Comparison of ENCODE assay signal across 17 cellular contexts in genomic region chr2:157193461-157193860, GRCh38.
DNase-seq lines count a peak whose midpoint lies in the region; TF ChIP-seq lines count a peak whose summit lies in the region.
"Had no signal": no experiment of that assay in that cellular context is flagged by ENCODE, and none has a peak within 500 bp of the region (broad histone marks: within the 10 kb centered on the region; RNA-seq: fewer than 3 reads in every experiment).

No MANE protein-coding gene starts in this region.

- no peaks in the 10 kb centered on the region for H3K27me3 Mint-ChIP-seq in MCF 10A (ENCODE audit: insufficient read depth, unreplicated experiment)

- H3F3A ChIP-seq in MM.1S (ENCODE audit: insufficient read depth, low read length): peaks cover 19% of the 10 kb centered on the region

- no peaks in the 10 kb centered on the region for H3K36me3 ChIP-seq in breast epithelium
- H3K36me3 ChIP-seq in MM.1S (replicated peaks; ENCODE audit: insufficient read depth, low read length): no peaks in the 10 kb centered on the region
- H3K36me3 ChIP-seq: BE2C had no signal

- H3K4me3 Mint-ChIP-seq in MCF 10A (ENCODE audit: unreplicated experiment): no peak overlapping the region
- H3K4me3 Mint-ChIP-seq: activated CD4-positive, alpha-beta T cell treated with anti-CD3 and anti-CD28 coated beads, Interleukin-2, amount 10 ng/mL, durations not matched to agents 24 days and 14 days; activated naive CD8-positive, alpha-beta T cell; GM23338; T-helper 2 cell treated with Interferon-gamma antibody and Interleukin-4, amounts not matched to agents 5 μg/mL and 100 μg/mL, for 36 hours had no signal

- no peak overlapping the region for H3K9ac ChIP-seq in MM.1S (ENCODE audit: low read length)

- no TSS peak for BruUV-seq in MCF 10A (replicated peaks; lab: Mats Ljungman, UMichigan)

- POLR2A ChIA-PET in MCF 10A (lab: Yijun Ruan, JAX): interaction anchor here (0.7 to 1.2 kb wide), 4 partner anchors 15 to 859 kb away, joined by 3 to 4 read pairs (median 3); no protein-coding TSS in a partner anchor

- H3K27ac Mint-ChIP-seq in MCF 10A (ENCODE audit: low read depth, unreplicated experiment): peak overlapping the region; percentile 80
- H3K27ac Mint-ChIP-seq: activated CD4-positive, alpha-beta T cell treated with anti-CD3 and anti-CD28 coated beads, Interleukin-2, amount 10 ng/mL, durations not matched to agents 24 days and 14 days; activated naive CD8-positive, alpha-beta T cell; GM23338; T-helper 2 cell treated with Interferon-gamma antibody and Interleukin-4, amounts not matched to agents 5 μg/mL and 100 μg/mL, for 36 hours had no signal

- intact Hi-C loops in MCF 10A (cut with micrococcal nuclease): no loop called here
- intact Hi-C loops in breast epithelium (cut with DNase I; ENCODE audit: low total_unique reads): no loop called here

- no peaks in the 10 kb centered on the region for H4K20me1 ChIP-seq in MM.1S (ENCODE audit: insufficient read depth, low read length)

- TF ChIP-seq CTCF in MCF 10A (IDR thresholded peaks at IDR 0.05; ENCODE audit: unreplicated experiment) (no peak), breast epithelium (IDR thresholded peaks at IDR 0.05) (no peak), MM.1S (IDR thresholded peaks at IDR 0.05; ENCODE audit: low read length) (no peak)

- DNase-seq in MCF 10A (ENCODE audit: unreplicated experiment) (no peak), breast epithelium (ENCODE audit: low spot score in 2 of 2) (no peak), MM.1S (no peak), globus pallidus (ENCODE audit: low spot score) (peak; percentile 26), NCI-H1694 treated with DMSO at 0.1 percent for 48 hours (lab: John Stamatoyannopoulos, UW) (no peak), germinal center (ENCODE audit: low spot score) (no peak), NCI-H446 (lab: John Stamatoyannopoulos, UW) (no peak)
- no peak for DNase-seq in effector CD8-positive, alpha-beta T cell (lab: John Stamatoyannopoulos, UW)
- DNase-seq: 8988T, BE2C had no signal

- no peak overlapping the region for H3K4me3 ChIP-seq in breast epithelium
- H3K4me3 ChIP-seq in MM.1S (ENCODE audit: low read length): no peak overlapping the region
- H3K4me3 ChIP-seq: GM23338, SK-N-MC had no signal

- H3K9me3 ChIP-seq in breast epithelium: no peaks in the 10 kb centered on the region
- no peaks in the 10 kb centered on the region for H3K9me3 ChIP-seq in MM.1S (replicated peaks; ENCODE audit: insufficient read depth, low read length)
- H3K9me3 ChIP-seq: BE2C, Caco-2 had no signal

- H3K9me2 ChIP-seq in MM.1S (replicated peaks; ENCODE audit: insufficient read depth, low read length): no peaks in the 10 kb centered on the region

- no peak overlapping the region for H3K27ac ChIP-seq in breast epithelium
- no peak overlapping the region for H3K27ac ChIP-seq in MM.1S (ENCODE audit: low read length)
- H3K27ac ChIP-seq: SK-N-MC, VCaP had no signal

- peaks cover 12% of the 10 kb centered on the region for H3K4me1 Mint-ChIP-seq in MCF 10A (ENCODE audit: insufficient read depth, unreplicated experiment)

- H3K27me3 ChIP-seq in breast epithelium (no peaks in the 10 kb centered on the region), MM.1S (replicated peaks; ENCODE audit: insufficient read depth, low read length) (no peaks in the 10 kb centered on the region)
- H3K27me3 ChIP-seq: BE2C had no signal

- CTCF ChIA-PET in MCF 10A (lab: Yijun Ruan, JAX): interaction anchor here (0.5 to 2.8 kb wide), 39 partner anchors 10 to 1825 kb away, joined by 3 to 26 read pairs (median 3); no protein-coding TSS in a partner anchor

- no peak overlapping the region for H2AFZ ChIP-seq in MM.1S (ENCODE audit: low read length)
- H2AFZ ChIP-seq: GM23338 had no signal

- no peaks in the 10 kb centered on the region for H3K9me3 Mint-ChIP-seq in MCF 10A (ENCODE audit: unreplicated experiment)
- H3K9me3 Mint-ChIP-seq: activated CD4-positive, alpha-beta T cell treated with anti-CD3 and anti-CD28 coated beads, Interleukin-2, amount 10 ng/mL, durations not matched to agents 24 days and 14 days; GM23338; T-helper 2 cell treated with Interferon-gamma antibody and Interleukin-4, amounts not matched to agents 5 μg/mL and 100 μg/mL, for 36 hours had no signal

- H3K4me1 ChIP-seq in breast epithelium (no peaks in the 10 kb centered on the region), MM.1S (ENCODE audit: low read length) (peaks cover 33% of the 10 kb centered on the region)
- H3K4me1 ChIP-seq: BE2C, Caco-2 had no signal

- H3K79me2 ChIP-seq in MM.1S (ENCODE audit: low read length): no peaks in the 10 kb centered on the region

- H3K36me3 Mint-ChIP-seq in MCF 10A (ENCODE audit: insufficient read depth, unreplicated experiment): no peaks in the 10 kb centered on the region
- H3K36me3 Mint-ChIP-seq: activated naive CD8-positive, alpha-beta T cell had no signal

- no peak for TF ChIP-seq POLR2A in breast epithelium (IDR thresholded peaks at IDR 0.05)

- peak overlapping the region; percentile 57 for H3K4me2 ChIP-seq in MM.1S (ENCODE audit: low read depth, low read length)
- H3K4me2 ChIP-seq: GM23338 had no signal
